8 cellular contexts compared by ENCODE assay signal in the genomic region with DNA sequence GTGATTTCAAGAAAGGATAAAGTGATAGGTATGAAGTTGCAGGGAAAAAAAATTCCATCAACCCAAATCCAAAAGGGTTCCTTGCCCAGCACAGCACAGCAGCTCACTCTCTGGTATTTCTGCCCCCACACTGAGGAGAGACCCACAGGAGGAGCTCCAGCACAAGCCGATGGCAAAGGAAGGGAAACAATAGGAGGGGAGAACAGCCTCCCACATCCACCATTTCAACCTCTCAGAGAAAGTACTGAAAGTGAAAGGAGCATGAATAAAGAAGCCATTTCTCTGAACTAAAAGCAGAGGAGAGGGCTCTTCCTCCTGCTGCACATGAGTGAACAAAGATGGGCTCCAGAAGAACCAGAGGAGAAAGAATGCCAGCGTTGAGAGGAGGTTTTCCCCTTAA. TPM values are rescaled to one million over a fixed set of nuclear protein-coding genes. Genes with fewer than 3 reads are reported as not detected.
DNase-seq lines count a peak whose midpoint lies in the region; ATAC-seq and TF ChIP-seq lines count a peak whose summit lies in the region.

No MANE protein-coding gene starts in this region.

- no peaks in the 10 kb centered on the region for H3K27me3 ChIP-seq in neural progenitor cell

- H3K4me1 Mint-ChIP-seq in endothelial cell (ENCODE audit: unreplicated experiment) (peaks cover 18% of the 10 kb centered on the region), neural progenitor cell (peaks cover 14% of the 10 kb centered on the region)

- peak overlapping the region; percentile 90 for H2AFZ ChIP-seq in neural progenitor cell (replicated peaks)

- peaks cover 22% of the 10 kb centered on the region for H3K4me1 ChIP-seq in neural progenitor cell

- no peak overlapping the region for H3K9ac ChIP-seq in neural progenitor cell

- peak overlapping the region; percentile 75 for H3K27ac ChIP-seq in neural progenitor cell

- CTCF ChIA-PET in GM10248 (lab: Yijun Ruan, JAX): interaction anchor here (1.2 to 2.6 kb wide), 3 partner anchors 14 to 26 kb away, joined by 3 to 6 read pairs (median 4); no protein-coding TSS in a partner anchor

- peaks cover 23% of the 10 kb centered on the region for H3F3A ChIP-seq in neural progenitor cell (ENCODE audit: low read depth)

- H3K36me3 Mint-ChIP-seq in endothelial cell (ENCODE audit: low read depth, unreplicated experiment): no peaks in the 10 kb centered on the region
- no peaks in the 10 kb centered on the region for H3K36me3 Mint-ChIP-seq in neural progenitor cell

- peaks cover 2% of the 10 kb centered on the region for H3K27me3 Mint-ChIP-seq in endothelial cell (ENCODE audit: unreplicated experiment)
- H3K27me3 Mint-ChIP-seq in neural progenitor cell (ENCODE audit: insufficient read depth, low read depth): peaks cover 14% of the 10 kb centered on the region

- DNase-seq in GM10248 (ENCODE audit: extremely low spot score) (peak; percentile 35), NCI-H460 (ENCODE audit: extremely low read depth, low read depth) (peak; percentile 36), endothelial cell (ENCODE audit: low spot score) (no peak), neural progenitor cell (ENCODE audit: low spot score) (peak; percentile 55), GM19240 (ENCODE audit: insufficient read length, low spot score) (no peak), HuH-7.5 (ENCODE audit: low spot score) (no peak)
- DNase-seq in stimulated activated CD4-positive, alpha-beta T cell treated with anti-CD3 and anti-CD28 coated beads, Interleukin-12 subunit alpha, Interleukin-12 subunit beta, amount 100 ng/mL, for 4 hours: no peak

- H3K4me3 ChIP-seq in neural progenitor cell: no peak overlapping the region

- no peaks in the 10 kb centered on the region for H3K79me2 ChIP-seq in neural progenitor cell (ENCODE audit: low read depth)

- H3K27ac Mint-ChIP-seq in endothelial cell (ENCODE audit: unreplicated experiment): peak overlapping the region; percentile 59
- peak overlapping the region; percentile 77 for H3K27ac Mint-ChIP-seq in neural progenitor cell

- H4K20me1 ChIP-seq in neural progenitor cell (ENCODE audit: low read depth): no peaks in the 10 kb centered on the region

- H3K4me3 Mint-ChIP-seq in endothelial cell (ENCODE audit: unreplicated experiment): no peak overlapping the region
- H3K4me3 Mint-ChIP-seq in neural progenitor cell: peak overlapping the region; percentile 10

- no peaks in the 10 kb centered on the region for H3K36me3 ChIP-seq in neural progenitor cell

- TF ChIP-seq CTCF in GM10248 (IDR thresholded peaks at IDR 0.05; ENCODE audit: control extremely low read depth, extremely low read depth, low read depth, missing control alignments): peak; percentile 33
- TF ChIP-seq CTCF in endothelial cell (IDR thresholded peaks at IDR 0.05; ENCODE audit: unreplicated experiment): no peak
- TF ChIP-seq CTCF in neural progenitor cell (IDR thresholded peaks at IDR 0.05): peak; percentile 35

- no peak for ATAC-seq in GM18861 (IDR thresholded peaks at IDR 0.05; ENCODE audit: unreplicated experiment)

- POLR2A ChIA-PET in GM10248 (lab: Yijun Ruan, JAX): no interaction called here

- peak overlapping the region; percentile 34 for H3K4me2 ChIP-seq in neural progenitor cell

- no peaks in the 10 kb centered on the region for H3K9me3 Mint-ChIP-seq in endothelial cell (ENCODE audit: unreplicated experiment)
- no peaks in the 10 kb centered on the region for H3K9me3 Mint-ChIP-seq in neural progenitor cell

- H3K9me3 ChIP-seq in neural progenitor cell (ENCODE audit: low read depth): no peaks in the 10 kb centered on the region

RNA-seq across cellular contexts. Expression of a gene that starts 54.9 kb away (rescaled TPM):
- total RNA-seq in NCI-H460 (2014; rRNA removed; shearing (Covaris generic)): 10.6 and 13.0 TPM in 2 replicates
- polyA plus RNA-seq in NCI-H460 (2014; cell fraction: nucleus; rRNA removed): 6.1 and 7.2 TPM in 2 replicates
- total RNA-seq in endothelial cell (ENCODE audit: unreplicated experiment): 77.0 TPM
- 25.3 and 32.2 TPM in 2 replicates for total RNA-seq in neural progenitor cell (ENCODE audit: low replicate concordance)

Comparison
In these comparisons a context has a peak if more than half of its experiments do, and no peak if none do; other contexts are left out.
1. DNase-seq: peak in GM10248 (single experiment), NCI-H460 (single experiment) and neural progenitor cell (single experiment); none in endothelial cell (single experiment), GM19240 (single experiment), HuH-7.5 (single experiment) and stimulated activated CD4-positive, alpha-beta T cell treated with anti-CD3 and anti-CD28 coated beads, Interleukin-12 subunit alpha, Interleukin-12 subunit beta, amount 100 ng/mL, for 4 hours (single experiment).